ENCODE assay signal across 14 cellular contexts in genomic region chr12:65657635-65658034, GRCh38.
DNase-seq lines count a peak whose midpoint lies in the region; TF ChIP-seq lines count a peak whose summit lies in the region.
"Had no signal": no experiment of that assay in that cellular context is flagged by ENCODE, and none has a peak within 500 bp of the region (broad histone marks: within the 10 kb centered on the region; RNA-seq: fewer than 3 reads in every experiment).

No MANE protein-coding gene starts in this region.

- TF ChIP-seq CTCF in MCF 10A (IDR thresholded peaks at IDR 0.05; ENCODE audit: unreplicated experiment) (no peak), breast epithelium (IDR thresholded peaks at IDR 0.05) (no peak), PC-9 (conservative IDR thresholded peaks at IDR 0.05) (no peak), smooth muscle cell (IDR thresholded peaks at IDR 0.05; ENCODE audit: borderline replicate concordance, insufficient read depth, poor library complexity, severe bottlenecking) (no peak)

- H3K9me3 ChIP-seq in breast epithelium, result no peaks in the 10 kb centered on the region
- H3K9me3 ChIP-seq in PC-9 (ENCODE audit: insufficient read depth, low read depth), result peaks cover 13% of the 10 kb centered on the region
- no peaks in the 10 kb centered on the region for H3K9me3 ChIP-seq in smooth muscle cell (replicated peaks; ENCODE audit: low read depth)
- H3K9me3 ChIP-seq: stomach had no signal

- H3K9me3 Mint-ChIP-seq in MCF 10A (ENCODE audit: unreplicated experiment), result peaks cover 11% of the 10 kb centered on the region
- H3K9me3 Mint-ChIP-seq: activated CD4-positive, alpha-beta memory T cell treated with anti-CD3 and anti-CD28 coated beads, Interleukin-2, amount 10 ng/mL, durations not matched to agents 7 days and 5 days; nephron had no signal

- no peaks in the 10 kb centered on the region for H3K36me3 ChIP-seq in breast epithelium
- H3K36me3 ChIP-seq in PC-9 (ENCODE audit: low read depth), result no peaks in the 10 kb centered on the region; the same call in 1 of the 2 replicates
- no peaks in the 10 kb centered on the region for H3K36me3 ChIP-seq in smooth muscle cell (ENCODE audit: low read depth)
- H3K36me3 ChIP-seq: stomach had no signal

- no peak overlapping the region for H3K27ac ChIP-seq in breast epithelium
- peak overlapping the region; percentile 98 for H3K27ac ChIP-seq in PC-9
- peak overlapping the region; percentile 99 for H3K27ac ChIP-seq in epithelial cell of prostate
- H3K27ac ChIP-seq in smooth muscle cell (ENCODE audit: low read depth), result peak overlapping the region; percentile 97
- H3K27ac ChIP-seq: stomach had no signal

- no TSS peak for BruUV-seq in MCF 10A (replicated peaks; lab: Mats Ljungman, UMichigan)
- no TSS peak for BruUV-seq in PC-9 (replicated peaks; lab: Mats Ljungman, UMichigan)

- H3K4me3 ChIP-seq in breast epithelium (no peak overlapping the region), PC-9 (no peak overlapping the region; the same call in 1 of the 2 replicates), smooth muscle cell (no peak overlapping the region)
- H3K4me3 ChIP-seq: lung, stomach had no signal

- peaks cover 61% of the 10 kb centered on the region for H3K4me1 Mint-ChIP-seq in MCF 10A (ENCODE audit: insufficient read depth, unreplicated experiment)
- H3K4me1 Mint-ChIP-seq: nephron had no signal

- H4K20me1 ChIP-seq in PC-9 (ENCODE audit: insufficient read depth) (no peaks in the 10 kb centered on the region), smooth muscle cell (ENCODE audit: low read depth) (no peaks in the 10 kb centered on the region)

- no peaks in the 10 kb centered on the region for H3K27me3 ChIP-seq in breast epithelium
- H3K27me3 ChIP-seq in PC-9 (ENCODE audit: insufficient read depth, low read depth), result no peaks in the 10 kb centered on the region
- no peaks in the 10 kb centered on the region for H3K27me3 ChIP-seq in smooth muscle cell (ENCODE audit: low read depth)
- H3K27me3 ChIP-seq: stomach had no signal

- H3K9me2 ChIP-seq in PC-9 (ENCODE audit: insufficient read depth), result no peaks in the 10 kb centered on the region

- H3F3A ChIP-seq in PC-9 (ENCODE audit: insufficient read depth, low read depth) (peaks cover 45% of the 10 kb centered on the region), smooth muscle cell (ENCODE audit: low read depth) (peaks cover 13% of the 10 kb centered on the region)

- no peaks in the 10 kb centered on the region for H3K27me3 Mint-ChIP-seq in MCF 10A (ENCODE audit: insufficient read depth, unreplicated experiment)

- H3K4me2 ChIP-seq in PC-9 (peak overlapping the region; percentile 70), smooth muscle cell (peak overlapping the region; percentile 68)

- peak overlapping the region; percentile 94 for H3K27ac Mint-ChIP-seq in MCF 10A (ENCODE audit: low read depth, unreplicated experiment)
- H3K27ac Mint-ChIP-seq: activated CD4-positive, alpha-beta memory T cell treated with anti-CD3 and anti-CD28 coated beads, Interleukin-2, amount 10 ng/mL, durations not matched to agents 7 days and 5 days; nephron had no signal

- no peak for TF ChIP-seq POLR2A in breast epithelium (IDR thresholded peaks at IDR 0.05)

- DNase-seq in MCF 10A (ENCODE audit: unreplicated experiment) (peak; percentile 54), breast epithelium (ENCODE audit: low spot score in 2 of 2) (no peak), PC-9 (no peak), epithelial cell of prostate (ENCODE audit: low read depth, low spot score) (no peak), smooth muscle cell (lab: John Stamatoyannopoulos, UW; ENCODE audit: unreplicated experiment) (no peak), activated gamma-delta T cell (lab: John Stamatoyannopoulos, UW) (no peak), hypothalamus (lab: John Stamatoyannopoulos, UW) (no peak), NCI-H187 (lab: John Stamatoyannopoulos, UW) (no peak)
- DNase-seq: activated CD4-positive, alpha-beta memory T cell treated with anti-CD3 and anti-CD28 coated beads, Interleukin-2, amount 10 ng/mL, durations not matched to agents 7 days and 5 days; NCI-H2107; NCI-H526; stomach had no signal

- CTCF ChIA-PET in MCF 10A (lab: Yijun Ruan, JAX) (interaction anchor here (0.5 to 2.7 kb wide), 4 partner anchors 15 to 670 kb away, joined by 4 to 13 read pairs (median 6); no protein-coding TSS in a partner anchor), PC-9 (lab: Charles Lee) (interaction anchor here (0.7 kb wide), 1 partner anchor 221 kb away, joined by 3 read pairs; no protein-coding TSS in a partner anchor)

- peaks cover 6% of the 10 kb centered on the region for H3K36me3 Mint-ChIP-seq in MCF 10A (ENCODE audit: insufficient read depth, unreplicated experiment)

- intact Hi-C loops in MCF 10A (cut with micrococcal nuclease), result loop anchor here (1.0 kb wide), 2 partner anchors 26 to 55 kb away; no protein-coding TSS in a partner anchor
- intact Hi-C loops in breast epithelium (cut with DNase I; ENCODE audit: low total_unique reads), result no loop called here
- intact Hi-C loops in PC-9 (cut with micrococcal nuclease; ENCODE audit: unreplicated experiment), result no loop called here

- peak overlapping the region; percentile 55 for H3K9ac ChIP-seq in smooth muscle cell (ENCODE audit: low read depth)

- H3K4me3 Mint-ChIP-seq in MCF 10A (ENCODE audit: unreplicated experiment), result no peak overlapping the region
- H3K4me3 Mint-ChIP-seq: activated CD4-positive, alpha-beta memory T cell treated with anti-CD3 and anti-CD28 coated beads, Interleukin-2, amount 10 ng/mL, durations not matched to agents 7 days and 5 days; nephron had no signal

- H3K79me2 ChIP-seq in PC-9 (ENCODE audit: low read depth), result no peaks in the 10 kb centered on the region
- H3K79me2 ChIP-seq in smooth muscle cell (ENCODE audit: low read depth), result no peaks in the 10 kb centered on the region

- H3K4me1 ChIP-seq in breast epithelium (no peaks in the 10 kb centered on the region), PC-9 (replicated peaks; ENCODE audit: insufficient read depth) (peaks cover 57% of the 10 kb centered on the region), smooth muscle cell (ENCODE audit: low read depth) (peaks cover 22% of the 10 kb centered on the region)
- H3K4me1 ChIP-seq: stomach had no signal

- 100% methylated on average over 1 of the region's 1 CpG for WGBS in smooth muscle cell (ENCODE audit: low lambda C conversion rate)

- POLR2A ChIA-PET in MCF 10A (lab: Yijun Ruan, JAX) (interaction anchor here (0.7 to 3.3 kb wide), 11 partner anchors 10 to 89 kb away, joined by 3 to 19 read pairs (median 6); no protein-coding TSS in a partner anchor), PC-9 (lab: Charles Lee; ENCODE audit: unreplicated experiment) (interaction anchor here (0.6 kb wide), 1 partner anchor 1786 kb away, joined by 5 read pairs; no protein-coding TSS in a partner anchor)

- H2AFZ ChIP-seq in PC-9 (0 out of 2 replicates have a peak overlapping the region, but pooled peaks have one; percentile 8), smooth muscle cell (ENCODE audit: low read depth) (no peak overlapping the region)

Comparison
In these comparisons a context has a peak if more than half of its experiments do, and no peak if none do; other contexts are left out.
1. H3K27ac ChIP-seq: peak in PC-9 (single experiment), epithelial cell of prostate (single experiment) and smooth muscle cell (single experiment); none in breast epithelium (0 of 2).